Comparison of ENCODE assay signal across 18 cellular contexts in the genomic region with DNA sequence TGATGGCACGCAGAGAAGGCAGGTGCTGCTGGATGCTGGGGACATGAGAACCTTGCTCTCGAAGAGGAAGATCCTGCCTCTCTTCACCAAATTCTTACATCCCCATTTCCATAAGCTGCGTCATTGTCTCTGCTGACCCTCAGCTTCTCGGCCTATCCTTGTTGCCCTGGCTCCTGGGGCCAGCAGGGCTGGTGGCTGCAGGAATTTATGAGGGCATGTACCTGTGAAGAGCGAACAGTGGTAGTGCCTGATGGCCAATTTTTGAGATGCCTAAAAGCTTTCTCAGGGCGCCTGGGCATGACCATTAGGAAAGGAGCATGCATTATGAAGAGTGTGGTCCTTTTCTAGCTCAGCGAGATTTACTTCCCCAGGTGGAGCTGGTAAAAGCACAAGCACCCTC.
DNase-seq lines count a peak whose midpoint lies in the region; ATAC-seq and TF ChIP-seq lines count a peak whose summit lies in the region.
"Had no signal": no experiment of that assay in that cellular context is flagged by ENCODE, and none has a peak within 500 bp of the region (broad histone marks: within the 10 kb centered on the region; RNA-seq: fewer than 3 reads in every experiment).

No MANE protein-coding gene starts in this region.

- no peak for TF ChIP-seq POLR2A in IMR-90 (IDR thresholded peaks at IDR 0.05; ENCODE audit: low read depth, low read length)

- TF ChIP-seq CTCF in IMR-90 (conservative IDR thresholded peaks at IDR 0.05; ENCODE audit: low read depth, low read length), result no peak
- no peak for TF ChIP-seq CTCF in tibial artery (IDR thresholded peaks at IDR 0.05)
- no peak for TF ChIP-seq CTCF in dorsolateral prefrontal cortex (IDR thresholded peaks at IDR 0.05 in 54 of 56, conservative IDR thresholded peaks at IDR 0.05 in 2 of 56; ENCODE audit: low read depth in 1 of 56, partially characterized antibody in 56 of 56)

- H3K4me1 ChIP-seq in IMR-90 (ENCODE audit: control insufficient read depth, insufficient read depth, low read length) (peaks cover 15% of the 10 kb centered on the region), mesenchymal stem cell (ENCODE audit: control insufficient read depth, insufficient read depth, low read depth, low read length) (peaks cover 4% of the 10 kb centered on the region), tibial artery (peaks cover 0 to 51% (median 18%) of the 10 kb centered on the region in 4 donors)
- H3K4me1 ChIP-seq: Caco-2 had no signal

- H3K9ac ChIP-seq in IMR-90 (ENCODE audit: low read depth, low read length) (no peak overlapping the region), mesenchymal stem cell (ENCODE audit: low read length) (no peak overlapping the region)
- H3K9ac ChIP-seq: BLaER1 treated with 17β-estradiol and CSF1 and Interleukin-3, amounts not matched to agents 10 nM and 100 nM had no signal

- dilution Hi-C loops in IMR-90 (cut with HindIII; ENCODE audit: low sequenced_read_pairs, unreplicated experiment), result no loop called here

- H2AK5ac ChIP-seq in IMR-90 (ENCODE audit: low read depth, low read length) (0 out of 2 replicates have a peak overlapping the region, but pooled peaks have one; percentile 39), mesenchymal stem cell (ENCODE audit: low read length, severe bottlenecking) (no peak overlapping the region)

- POLR2A ChIA-PET in IMR-90 (lab: Charles Lee; ENCODE audit: unreplicated experiment), result no interaction called here

- in situ Hi-C loops in IMR-90 (cut with MboI; ENCODE audit: low sequenced_read_pairs), result loop anchor here (25.0 kb wide), 1 partner anchor 498 kb away; no protein-coding TSS in a partner anchor

- H2AK9ac ChIP-seq in IMR-90 (replicated peaks; ENCODE audit: low read depth, low read length, poor library complexity), result no peak overlapping the region

- no peak overlapping the region for H2AFZ ChIP-seq in IMR-90 (replicated peaks; ENCODE audit: low read length, poor library complexity)
- H2AFZ ChIP-seq in mesenchymal stem cell (ENCODE audit: low read depth, low read length), result no peak overlapping the region

- H2BK20ac ChIP-seq in IMR-90 (ENCODE audit: low read depth, low read length), result no peak overlapping the region

- H3K4ac ChIP-seq in IMR-90 (ENCODE audit: low read depth, low read length) (0 out of 2 replicates have a peak overlapping the region, but pooled peaks have one; percentile 21), mesenchymal stem cell (ENCODE audit: low read depth in 1 of 2, low read length in 2 of 2) (no peak overlapping the region)

- H4K8ac ChIP-seq in IMR-90 (ENCODE audit: low read depth in 2 of 2, low read length in 2 of 2), result no peak overlapping the region
- H4K8ac ChIP-seq in mesenchymal stem cell (ENCODE audit: low read length), result no peak overlapping the region

- H2BK120ac ChIP-seq in IMR-90 (ENCODE audit: low read depth, low read length), result peak overlapping the region; percentile 38
- H2BK120ac ChIP-seq in mesenchymal stem cell (ENCODE audit: low read depth, low read length), result no peak overlapping the region

- intact Hi-C loops in IMR-90 (cut with micrococcal nuclease), result no loop called here
- intact Hi-C loops in tibial artery (cut with DNase I; ENCODE audit: low total_unique reads), result no loop called here
- intact Hi-C loops in dorsolateral prefrontal cortex (cut with DNase I), result no loop called here

- no peak overlapping the region for H3K14ac ChIP-seq in IMR-90 (replicated peaks; ENCODE audit: low read depth, low read length)
- no peak overlapping the region for H3K14ac ChIP-seq in mesenchymal stem cell (ENCODE audit: low read length in 2 of 2)

- WGBS in IMR-90 (ENCODE audit: extremely low coverage in 2 of 2, insufficient read length in 1 of 2), 2 experiments, result 100% methylated on average over 3 of the region's 7 CpGs; no CpG with 5 or more reads in 1 of the 2 experiments
- WGBS in mesenchymal stem cell, result 96% methylated on average over 7 of the region's 7 CpGs

- H3K4me3 ChIP-seq in IMR-90 (ENCODE audit: insufficient read depth, low read depth, low read length) (no peak overlapping the region), mesenchymal stem cell (ENCODE audit: insufficient read depth in 1 of 2, low read depth in 1 of 2, low read length in 2 of 2) (no peak overlapping the region), tibial artery (no peak overlapping the region), dorsolateral prefrontal cortex (no peak overlapping the region)
- H3K4me3 ChIP-seq: A549; BLaER1 treated with 17β-estradiol and CSF1 and Interleukin-3, amounts not matched to agents 10 nM and 100 nM; GM12878 had no signal

- H3K27me3 ChIP-seq in IMR-90 (ENCODE audit: control insufficient read depth, insufficient read depth, low read length) (no peaks in the 10 kb centered on the region), mesenchymal stem cell (ENCODE audit: control insufficient read depth in 1 of 2, insufficient read depth in 1 of 2, low read length in 2 of 2) (no peaks in the 10 kb centered on the region), tibial artery (no peaks in the 10 kb centered on the region), dorsolateral prefrontal cortex (no peaks in the 10 kb centered on the region)
- H3K27me3 ChIP-seq: BLaER1 treated with 17β-estradiol and CSF1 and Interleukin-3, amounts not matched to agents 10 nM and 100 nM had no signal

- CTCF ChIA-PET in IMR-90 (lab: Yijun Ruan, JAX), result interaction anchor here (0.6 kb wide), 1 partner anchor 522 kb away, joined by 4 read pairs; no protein-coding TSS in a partner anchor

- no peak overlapping the region for H4K5ac ChIP-seq in IMR-90 (ENCODE audit: low read depth, low read length)

- H3K23ac ChIP-seq in IMR-90 (ENCODE audit: low read depth, low read length), result no peak overlapping the region
- H3K23ac ChIP-seq in mesenchymal stem cell (ENCODE audit: low read length in 2 of 2), result no peak overlapping the region

- DNase-seq in IMR-90, result no peak
- DNase-seq in mesenchymal stem cell, result no peak
- no peak for DNase-seq in tibial artery
- DNase-seq in HT-29 (ENCODE audit: low spot score), result no peak
- DNase-seq in SKM-1 (lab: John Stamatoyannopoulos, UW; ENCODE audit: unreplicated experiment), result no peak
- no peak for DNase-seq in dorsolateral prefrontal cortex
- DNase-seq: AML-193; Caco-2; Calu3; CD4-positive, alpha-beta T cell; CD8-positive, alpha-beta T cell; DMS79 treated with DMSO at 0.1 percent for 48 hours; GF-D8 had no signal

- peak overlapping the region in 1 of 2 experiments; percentile 63 for H2BK12ac ChIP-seq in mesenchymal stem cell (ENCODE audit: low read length in 2 of 2)

- no peak overlapping the region for H3K27ac ChIP-seq in IMR-90 (ENCODE audit: insufficient read depth, low read length)
- H3K27ac ChIP-seq in mesenchymal stem cell (ENCODE audit: low read length, poor library complexity, severe bottlenecking), result no peak overlapping the region
- peak overlapping the region; percentile 81 to 84 for H3K27ac ChIP-seq in tibial artery
- no peak overlapping the region for H3K27ac ChIP-seq in dorsolateral prefrontal cortex
- H3K27ac ChIP-seq: 22Rv1; BLaER1 treated with 17β-estradiol and CSF1 and Interleukin-3, amounts not matched to agents 10 nM and 100 nM; C4-2B had no signal

- no peaks in the 10 kb centered on the region for H4K20me1 ChIP-seq in IMR-90 (ENCODE audit: insufficient read depth, low read length)
- H4K20me1 ChIP-seq: BLaER1 treated with 17β-estradiol and CSF1 and Interleukin-3, amounts not matched to agents 10 nM and 100 nM had no signal

- TF ChIP-seq RAD21 in IMR-90 (IDR thresholded peaks at IDR 0.05; ENCODE audit: low read length), result no peak

- H3K9me3 ChIP-seq in IMR-90 (ENCODE audit: control insufficient read depth, insufficient read depth, low read length) (no peaks in the 10 kb centered on the region), mesenchymal stem cell (ENCODE audit: control insufficient read depth, low read length) (no peaks in the 10 kb centered on the region), tibial artery (no peaks in the 10 kb centered on the region)
- H3K9me3 ChIP-seq: A549, Caco-2 had no signal

- no peak for ATAC-seq in IMR-90 (ENCODE audit: low read depth)
- ATAC-seq: A549; CD8-positive, alpha-beta T cell; GM12878 had no signal

- H2BK15ac ChIP-seq in IMR-90 (ENCODE audit: low read depth, low read length) (no peak overlapping the region), mesenchymal stem cell (ENCODE audit: low read depth, poor library complexity, severe bottlenecking) (no peak overlapping the region)

- H4K91ac ChIP-seq in IMR-90 (ENCODE audit: insufficient read depth, low read depth, low read length) (no peak overlapping the region), mesenchymal stem cell (ENCODE audit: low read length) (peak overlapping the region; percentile 65)

- H3K79me1 ChIP-seq in IMR-90 (ENCODE audit: low read depth in 1 of 2, low read length in 2 of 2), result no peaks in the 10 kb centered on the region; a peak in 1 of 4 replicates
- no peaks in the 10 kb centered on the region for H3K79me1 ChIP-seq in mesenchymal stem cell (replicated peaks; ENCODE audit: low read length, poor library complexity, severe bottlenecking)

- no TSS peak for BruUV-seq in IMR-90 (replicated peaks; lab: Mats Ljungman, UMichigan)

- H3K9me1 ChIP-seq in IMR-90 (ENCODE audit: insufficient read depth, low read length), result peaks cover 7% of the 10 kb centered on the region

- H3K36me3 ChIP-seq in IMR-90 (ENCODE audit: control insufficient read depth, insufficient read depth, low read length), result no peaks in the 10 kb centered on the region
- H3K36me3 ChIP-seq in mesenchymal stem cell (ENCODE audit: control insufficient read depth in 1 of 2, insufficient read depth in 2 of 2, low read depth in 1 of 2, low read length in 2 of 2), result no peaks in the 10 kb centered on the region
- no peaks in the 10 kb centered on the region for H3K36me3 ChIP-seq in tibial artery
- H3K36me3 ChIP-seq: BLaER1 treated with 17β-estradiol and CSF1 and Interleukin-3, amounts not matched to agents 10 nM and 100 nM had no signal

- H3K18ac ChIP-seq in IMR-90 (ENCODE audit: low read depth, low read length) (no peak overlapping the region), mesenchymal stem cell (ENCODE audit: low read depth in 1 of 2, low read length in 2 of 2) (peak overlapping the region in 1 of 2 experiments; percentile 37)

- H3K56ac ChIP-seq in IMR-90 (ENCODE audit: extremely low read depth, insufficient read depth, low read length), result no peak overlapping the region

- H3K4me2 ChIP-seq in IMR-90 (ENCODE audit: low read depth, low read length), result no peak overlapping the region
- no peak overlapping the region for H3K4me2 ChIP-seq in mesenchymal stem cell (ENCODE audit: low read length, poor library complexity, severe bottlenecking)
- H3K4me2 ChIP-seq: A549; BLaER1 treated with 17β-estradiol and CSF1 and Interleukin-3, amounts not matched to agents 10 nM and 100 nM had no signal

- H2BK5ac ChIP-seq in IMR-90 (ENCODE audit: low read depth, low read length, poor library complexity, severe bottlenecking), result no peak overlapping the region
- H2BK5ac ChIP-seq in mesenchymal stem cell (ENCODE audit: low read depth, low read length, poor library complexity, severe bottlenecking), result no peak overlapping the region

Comparison
In these comparisons a context has a peak if more than half of its experiments do, and no peak if none do; other contexts are left out.
1. H3K27ac ChIP-seq: peak in tibial artery (2 of 2); none in IMR-90 (single experiment), mesenchymal stem cell (single experiment) and dorsolateral prefrontal cortex (0 of 59).